ENCODE assay signal across 8 cellular contexts in genomic region chr5:177071671-177072385, GRCh38. TPM values are rescaled to one million over a fixed set of nuclear protein-coding genes. Genes with fewer than 3 reads are reported as not detected.
A peak's percentile ranks its signal among the peaks of the same experiment; 100 is the strongest.
DNase-seq lines count a peak whose midpoint lies in the region; ATAC-seq lines count a peak whose summit lies in the region.

No MANE protein-coding gene starts in this region.

- H3K27me3 Mint-ChIP-seq in activated CD4-positive, alpha-beta T cell treated with anti-CD3 and anti-CD28 coated beads, Interleukin-2, amount 10 ng/mL, durations not matched to agents 24 days and 14 days: no peaks in the 10 kb centered on the region

- H3K4me1 Mint-ChIP-seq in activated CD4-positive, alpha-beta T cell treated with anti-CD3 and anti-CD28 coated beads, Interleukin-2, amount 10 ng/mL, durations not matched to agents 24 days and 14 days: peaks cover 3% of the 10 kb centered on the region

- no peak overlapping the region for H3K4me3 Mint-ChIP-seq in activated CD4-positive, alpha-beta T cell treated with anti-CD3 and anti-CD28 coated beads, Interleukin-2, amount 10 ng/mL, durations not matched to agents 24 days and 14 days

- H3K36me3 Mint-ChIP-seq in activated CD4-positive, alpha-beta T cell treated with anti-CD3 and anti-CD28 coated beads, Interleukin-2, amount 10 ng/mL, durations not matched to agents 24 days and 14 days (ENCODE audit: low read depth): peaks cover 13% of the 10 kb centered on the region

- DNase-seq in NK-92 treated with Interleukin-12 subunit alpha and Interleukin-12 subunit beta, amount 100 ng/mL, for 24 hours (lab: John Stamatoyannopoulos, UW): peak; percentile 33
- DNase-seq in NK-92 (lab: John Stamatoyannopoulos, UW; ENCODE audit: unreplicated experiment) (no peak), NCI-H526 (lab: John Stamatoyannopoulos, UW) (peak; percentile 73 to 84), dermis blood vessel endothelial cell (peak; percentile 91), lung microvascular endothelial cell (ENCODE audit: low read depth in 2 of 2) (peak; percentile 81 to 86)
- DNase-seq in activated CD4-positive, alpha-beta T cell treated with anti-CD3 and anti-CD28 coated beads, Interleukin-2, amount 10 ng/mL, durations not matched to agents 24 days and 14 days: peak; percentile 92
- DNase-seq in stimulated activated CD8-positive, alpha-beta memory T cell treated with anti-CD3 and anti-CD28 coated beads, Interleukin-15, amount 100 ng/mL, for 24 hours (ENCODE audit: low read depth): peak; percentile 20

- ATAC-seq in HG03342 (IDR thresholded peaks at IDR 0.05; ENCODE audit: unreplicated experiment): peak; percentile 69

- no peak overlapping the region for H3K27ac Mint-ChIP-seq in activated CD4-positive, alpha-beta T cell treated with anti-CD3 and anti-CD28 coated beads, Interleukin-2, amount 10 ng/mL, durations not matched to agents 24 days and 14 days

- no peaks in the 10 kb centered on the region for H3K9me3 Mint-ChIP-seq in activated CD4-positive, alpha-beta T cell treated with anti-CD3 and anti-CD28 coated beads, Interleukin-2, amount 10 ng/mL, durations not matched to agents 24 days and 14 days

- intact Hi-C loops in activated CD4-positive, alpha-beta T cell treated with anti-CD3 and anti-CD28 coated beads, Interleukin-2, amount 10 ng/mL, durations not matched to agents 24 days and 14 days (cut with micrococcal nuclease): loop anchor here (2.0 kb wide), 1 partner anchor 39 kb away; no protein-coding TSS in a partner anchor

RNA-seq across cellular contexts. Expression of gene FGFR4, which starts 14.9 kb away (rescaled TPM):
- total RNA-seq in activated CD4-positive, alpha-beta T cell treated with anti-CD3 and anti-CD28 coated beads, Interleukin-2, amount 10 ng/mL, durations not matched to agents 24 days and 14 days: 1.6 and 2.4 TPM in 2 replicates
- total RNA-seq in dermis blood vessel endothelial cell: 2.6 and 8.1 TPM in 2 replicates
- 0.87 and 4.2 TPM in 2 replicates for total RNA-seq in lung microvascular endothelial cell

RNA-seq across cellular contexts. Expression of gene ZNF346, which starts 49.3 kb away (rescaled TPM):
- 30.2 and 32.1 TPM in 2 replicates for total RNA-seq in activated CD4-positive, alpha-beta T cell treated with anti-CD3 and anti-CD28 coated beads, Interleukin-2, amount 10 ng/mL, durations not matched to agents 24 days and 14 days
- total RNA-seq in dermis blood vessel endothelial cell: 24.8 and 28.1 TPM in 2 replicates
- 14.2 and 17.3 TPM in 2 replicates for total RNA-seq in lung microvascular endothelial cell
